14 cellular contexts compared by ENCODE assay signal in genomic region chr18:32669549-32670165, GRCh38.
DNase-seq lines count a peak whose midpoint lies in the region; ATAC-seq and TF ChIP-seq lines count a peak whose summit lies in the region.
"Had no signal": no experiment of that assay in that cellular context is flagged by ENCODE, and none has a peak within 500 bp of the region (broad histone marks: within the 10 kb centered on the region; RNA-seq: fewer than 3 reads in every experiment).

No MANE protein-coding gene starts in this region.

- DNase-seq in MCF 10A (ENCODE audit: unreplicated experiment) = no peak
- no peak for DNase-seq in mammary epithelial cell
- DNase-seq in brain microvascular endothelial cell = no peak
- no peak for DNase-seq in stimulated activated naive B cell treated with anti-CD40 and anti-IgM and Interleukin-4, amounts not matched to agents 10 μg/mL and 1 μg/mL and 100 μg/mL, for 72 hours
- no peak for DNase-seq in central memory CD4-positive, alpha-beta T cell
- DNase-seq in NCI-H1417 treated with DMSO at 0.1 percent for 48 hours (lab: John Stamatoyannopoulos, UW) = no peak
- no peak for DNase-seq in GM10248 (ENCODE audit: extremely low spot score)
- DNase-seq: activated CD4-positive, alpha-beta T cell treated with anti-CD3 and anti-CD28 coated beads, Interleukin-2, amount 10 ng/mL, durations not matched to agents 24 days and 14 days; activated naive CD4-positive, alpha-beta T cell treated with Interleukin-2 at 50 U/mL for 16 hours; head of caudate nucleus; NCI-H1105 treated with DMSO at 0.1 percent for 48 hours had no signal

- H3K9me3 Mint-ChIP-seq in MCF 10A (ENCODE audit: unreplicated experiment) = no peaks in the 10 kb centered on the region
- peaks cover 0 to 5% of the 10 kb centered on the region in 2 donors for H3K9me3 Mint-ChIP-seq in stimulated activated naive B cell treated with anti-CD40 and anti-IgM and Interleukin-4, amounts not matched to agents 10 μg/mL and 1 μg/mL and 100 μg/mL, for 72 hours
- H3K9me3 Mint-ChIP-seq: activated CD4-positive, alpha-beta T cell treated with anti-CD3 and anti-CD28 coated beads, Interleukin-2, amount 10 ng/mL, durations not matched to agents 24 days and 14 days; dendritic cell treated with granulocyte-macrophage colony-stimulating factor and Interleukin-4, amounts not matched to agents 40 ng/mL and 50 ng/mL, for 4 days had no signal

- H3K9me3 ChIP-seq in mammary epithelial cell (replicated peaks; ENCODE audit: insufficient read depth, low read length) = no peaks in the 10 kb centered on the region

- no peaks in the 10 kb centered on the region for H3K4me1 ChIP-seq in mammary epithelial cell (ENCODE audit: insufficient read depth, low read length)

- no peak overlapping the region for H3K4me3 ChIP-seq in mammary epithelial cell (replicated peaks in 1 of 3; ENCODE audit: insufficient read depth in 1 of 3, low read depth in 2 of 3, low read length in 3 of 3)
- no peak overlapping the region for H3K4me3 ChIP-seq in brain microvascular endothelial cell (ENCODE audit: low read depth, low read length)
- H3K4me3 ChIP-seq: skin epidermis had no signal

- peak; percentile 10 for TF ChIP-seq CTCF in MCF 10A (IDR thresholded peaks at IDR 0.05; ENCODE audit: unreplicated experiment)
- no peak for TF ChIP-seq CTCF in mammary epithelial cell (conservative IDR thresholded peaks at IDR 0.05 in 1 of 2, IDR thresholded peaks at IDR 0.05 in 1 of 2; ENCODE audit: extremely low read depth in 1 of 2, insufficient read depth in 1 of 2, low read depth in 1 of 2, low read length in 2 of 2)
- TF ChIP-seq CTCF in brain microvascular endothelial cell (IDR thresholded peaks at IDR 0.05; ENCODE audit: low read depth, low read length, missing control alignments) = peak; percentile 37
- TF ChIP-seq CTCF in GM10248 (IDR thresholded peaks at IDR 0.05; ENCODE audit: control extremely low read depth, extremely low read depth, low read depth, missing control alignments) = no peak

- dilution Hi-C loops in mammary epithelial cell (cut with HindIII; ENCODE audit: low sequenced_read_pairs) = no loop called here

- no peak overlapping the region for H3K4me2 ChIP-seq in mammary epithelial cell (ENCODE audit: insufficient read depth, low read depth, low read length)

- no peaks in the 10 kb centered on the region for H4K20me1 ChIP-seq in mammary epithelial cell (ENCODE audit: insufficient read depth, low read length)

- H3K27ac Mint-ChIP-seq in MCF 10A (ENCODE audit: low read depth, unreplicated experiment) = no peak overlapping the region
- no peak overlapping the region for H3K27ac Mint-ChIP-seq in stimulated activated naive B cell treated with anti-CD40 and anti-IgM and Interleukin-4, amounts not matched to agents 10 μg/mL and 1 μg/mL and 100 μg/mL, for 72 hours
- H3K27ac Mint-ChIP-seq: activated CD4-positive, alpha-beta T cell treated with anti-CD3 and anti-CD28 coated beads, Interleukin-2, amount 10 ng/mL, durations not matched to agents 24 days and 14 days; dendritic cell treated with granulocyte-macrophage colony-stimulating factor and Interleukin-4, amounts not matched to agents 40 ng/mL and 50 ng/mL, for 4 days had no signal

- no peaks in the 10 kb centered on the region for H3K36me3 Mint-ChIP-seq in MCF 10A (ENCODE audit: insufficient read depth, unreplicated experiment)
- H3K36me3 Mint-ChIP-seq in stimulated activated naive B cell treated with anti-CD40 and anti-IgM and Interleukin-4, amounts not matched to agents 10 μg/mL and 1 μg/mL and 100 μg/mL, for 72 hours = peaks cover 13 to 15% of the 10 kb centered on the region in 2 donors

- no peak overlapping the region for H3K4me3 Mint-ChIP-seq in MCF 10A (ENCODE audit: unreplicated experiment)
- H3K4me3 Mint-ChIP-seq in stimulated activated naive B cell treated with anti-CD40 and anti-IgM and Interleukin-4, amounts not matched to agents 10 μg/mL and 1 μg/mL and 100 μg/mL, for 72 hours = no peak overlapping the region
- H3K4me3 Mint-ChIP-seq: activated CD4-positive, alpha-beta T cell treated with anti-CD3 and anti-CD28 coated beads, Interleukin-2, amount 10 ng/mL, durations not matched to agents 24 days and 14 days; dendritic cell treated with granulocyte-macrophage colony-stimulating factor and Interleukin-4, amounts not matched to agents 40 ng/mL and 50 ng/mL, for 4 days had no signal

- H3K4me1 Mint-ChIP-seq in MCF 10A (ENCODE audit: insufficient read depth, unreplicated experiment) = no peaks in the 10 kb centered on the region
- H3K4me1 Mint-ChIP-seq in stimulated activated naive B cell treated with anti-CD40 and anti-IgM and Interleukin-4, amounts not matched to agents 10 μg/mL and 1 μg/mL and 100 μg/mL, for 72 hours = no peaks in the 10 kb centered on the region
- H3K4me1 Mint-ChIP-seq: activated CD4-positive, alpha-beta T cell treated with anti-CD3 and anti-CD28 coated beads, Interleukin-2, amount 10 ng/mL, durations not matched to agents 24 days and 14 days had no signal

- POLR2A ChIA-PET in MCF 10A (lab: Yijun Ruan, JAX) = no interaction called here
- POLR2A ChIA-PET in GM10248 (lab: Yijun Ruan, JAX) = no interaction called here

- 64% methylated on average over 5 of the region's 5 CpGs for WGBS in mammary epithelial cell (ENCODE audit: low coverage, missing lambda C conversion rate)

- BruUV-seq in MCF 10A (replicated peaks; lab: Mats Ljungman, UMichigan) (no TSS peak), mammary epithelial cell (replicated peaks; lab: Mats Ljungman, UMichigan) (no TSS peak)

- H3K36me3 ChIP-seq in mammary epithelial cell (ENCODE audit: insufficient read depth, low read length) (no peaks in the 10 kb centered on the region), brain microvascular endothelial cell (replicated peaks) (no peaks in the 10 kb centered on the region)

- no peak overlapping the region for H3K9ac ChIP-seq in mammary epithelial cell (ENCODE audit: insufficient read depth, low read length)

- peak; percentile 49 for ATAC-seq in HG03342 (IDR thresholded peaks at IDR 0.05; ENCODE audit: unreplicated experiment)
- ATAC-seq in stimulated activated naive B cell treated with anti-CD40 and anti-IgM and Interleukin-4, amounts not matched to agents 10 μg/mL and 1 μg/mL and 100 μg/mL, for 72 hours (replicated peaks) = peak; percentile 60 to 64

- in situ Hi-C loops in mammary epithelial cell (cut with MboI; ENCODE audit: low sequenced_read_pairs in 2 of 2) (no loop called here), brain microvascular endothelial cell (cut with HindIII; ENCODE audit: low pct_ligation_motif_present, low sequenced_read_pairs) (no loop called here)

- peaks cover 36% of the 10 kb centered on the region for H3K27me3 Mint-ChIP-seq in MCF 10A (ENCODE audit: insufficient read depth, unreplicated experiment)
- no peaks in the 10 kb centered on the region for H3K27me3 Mint-ChIP-seq in stimulated activated naive B cell treated with anti-CD40 and anti-IgM and Interleukin-4, amounts not matched to agents 10 μg/mL and 1 μg/mL and 100 μg/mL, for 72 hours
- H3K27me3 Mint-ChIP-seq: activated CD4-positive, alpha-beta T cell treated with anti-CD3 and anti-CD28 coated beads, Interleukin-2, amount 10 ng/mL, durations not matched to agents 24 days and 14 days; dendritic cell treated with granulocyte-macrophage colony-stimulating factor and Interleukin-4, amounts not matched to agents 40 ng/mL and 50 ng/mL, for 4 days had no signal

- intact Hi-C loops in MCF 10A (cut with micrococcal nuclease) = loop anchor here (10.0 kb wide), 1 partner anchor 515 kb away; no protein-coding TSS in a partner anchor
- intact Hi-C loops in mammary epithelial cell (cut with micrococcal nuclease) = no loop called here

- CTCF ChIA-PET in MCF 10A (lab: Yijun Ruan, JAX) = interaction anchor here (0.6 kb wide), 1 partner anchor 13 kb away, joined by 3 read pairs; no protein-coding TSS in a partner anchor
- CTCF ChIA-PET in mammary epithelial cell (lab: Charles Lee; ENCODE audit: low non-redundant PET) = no interaction called here
- CTCF ChIA-PET in GM10248 (lab: Yijun Ruan, JAX) = interaction anchor here (1.6 kb wide), 1 partner anchor 27 kb away, joined by 3 read pairs; no protein-coding TSS in a partner anchor

- H3K79me2 ChIP-seq in mammary epithelial cell (ENCODE audit: insufficient read depth, low read length) = no peaks in the 10 kb centered on the region

- no peaks in the 10 kb centered on the region for H3K27me3 ChIP-seq in mammary epithelial cell (ENCODE audit: insufficient read depth, low read length)
- H3K27me3 ChIP-seq in brain microvascular endothelial cell (replicated peaks) = no peaks in the 10 kb centered on the region

- H2AFZ ChIP-seq in mammary epithelial cell (ENCODE audit: low read depth, low read length) = no peak overlapping the region

- H3K27ac ChIP-seq in mammary epithelial cell (ENCODE audit: insufficient read depth, low read depth, low read length) (no peak overlapping the region), brain microvascular endothelial cell (no peak overlapping the region)
- H3K27ac ChIP-seq: skin epidermis had no signal

Comparison
In these comparisons a context has a peak if more than half of its experiments do, and no peak if none do; other contexts are left out.
1. CTCF ChIP-seq: peak in MCF 10A (single experiment) and brain microvascular endothelial cell (single experiment); none in mammary epithelial cell (0 of 2) and GM10248 (single experiment).